Comparison of ENCODE assay signal across 8 cellular contexts in genomic region chr19:17075035-17075859, GRCh38. TPM values are rescaled to one million over a fixed set of nuclear protein-coding genes. Genes with fewer than 3 reads are reported as not detected.
DNase-seq lines count a peak whose midpoint lies in the region; ATAC-seq and TF ChIP-seq lines count a peak whose summit lies in the region.

TSS of gene HAUS8 (minus strand) at chr19:17075452. CDS start at chr19:17075422, 30 bp downstream.
TSS of gene MYO9B (plus strand) at chr19:17075777. CDS start at chr19:17101718, 25,941 bp downstream.

- WGBS in smooth muscle cell (ENCODE audit: low lambda C conversion rate), result under 1% methylated on average over 58 of the region's 101 CpGs

- peaks cover 34% of the 10 kb centered on the region for H4K20me1 ChIP-seq in smooth muscle cell (ENCODE audit: low read depth)

- H3K4me1 ChIP-seq in smooth muscle cell (ENCODE audit: low read depth), result peaks cover 31% of the 10 kb centered on the region

- peaks cover 50% of the 10 kb centered on the region for H3K79me2 ChIP-seq in smooth muscle cell (ENCODE audit: low read depth)

- peak within 1 kb of the TSS; percentile 97 for H3K27ac Mint-ChIP-seq in activated B cell treated with CpG ODN at 0.5 μM for 24 hours

- H3K36me3 ChIP-seq in smooth muscle cell (ENCODE audit: low read depth), result no peaks in the 10 kb centered on the region

- H3K4me2 ChIP-seq in smooth muscle cell, result peak within 1 kb of the TSS; percentile 94

- H3F3A ChIP-seq in smooth muscle cell (ENCODE audit: low read depth), result peaks cover 11% of the 10 kb centered on the region

- TF ChIP-seq CTCF in AG09309 (IDR thresholded peaks at IDR 0.05; ENCODE audit: control insufficient read depth, insufficient read depth, low read depth, low read length, missing control alignments) (no peak), activated B cell treated with CpG ODN at 0.5 μM for 24 hours (IDR thresholded peaks at IDR 0.05) (no peak), smooth muscle cell (IDR thresholded peaks at IDR 0.05; ENCODE audit: borderline replicate concordance, insufficient read depth, poor library complexity, severe bottlenecking) (no peak)

- H3K4me1 Mint-ChIP-seq in activated B cell treated with CpG ODN at 0.5 μM for 24 hours, result peaks cover 75% of the 10 kb centered on the region

- POLR2A ChIA-PET in activated B cell treated with CpG ODN at 0.5 μM for 24 hours (lab: Charles Lee), result interaction anchor here (0.5 to 2.4 kb wide), 25 partner anchors 10 to 416 kb away, joined by 3 to 17 read pairs (median 5); partner anchors contain the start of genes GTPBP3, OCEL1 and USE1

- ATAC-seq in GM19025 (IDR thresholded peaks at IDR 0.05; ENCODE audit: low read depth, unreplicated experiment) (peak; percentile 76), HG03280 (IDR thresholded peaks at IDR 0.05; ENCODE audit: unreplicated experiment) (peak; percentile 78), activated B cell treated with CpG ODN at 0.5 μM for 24 hours (ENCODE audit: low read depth) (peak; percentile 87)

- H3K4me3 ChIP-seq in AG09309 (ENCODE audit: control insufficient read depth, low read depth, low read length) (peak within 1 kb of the TSS; percentile 95), smooth muscle cell (peak within 1 kb of the TSS; percentile 94)

- H3K27ac ChIP-seq in caudate nucleus (ENCODE audit: low read depth, low read length), result peak within 1 kb of the TSS; percentile 77
- peak within 1 kb of the TSS; percentile 98 for H3K27ac ChIP-seq in smooth muscle cell (ENCODE audit: low read depth)

- no peaks in the 10 kb centered on the region for H3K27me3 ChIP-seq in smooth muscle cell (ENCODE audit: low read depth)

- CTCF ChIA-PET in activated B cell treated with CpG ODN at 0.5 μM for 24 hours (lab: Charles Lee), result interaction anchor here (0.6 to 2.3 kb wide), 5 partner anchors 51 to 191 kb away, joined by 3 to 9 read pairs (median 5); no protein-coding TSS in a partner anchor

- H3K9me3 Mint-ChIP-seq in activated B cell treated with CpG ODN at 0.5 μM for 24 hours, result no peaks in the 10 kb centered on the region

- no peaks in the 10 kb centered on the region for H3K27me3 Mint-ChIP-seq in activated B cell treated with CpG ODN at 0.5 μM for 24 hours

- DNase-seq in AG09309 (ENCODE audit: low read depth), result peak; percentile 100
- peak; percentile 87 for DNase-seq in NCI-H345 treated with DMSO at 0.1 percent for 48 hours (lab: John Stamatoyannopoulos, UW; ENCODE audit: unreplicated experiment)
- DNase-seq in activated B cell treated with CpG ODN at 0.5 μM for 24 hours, result peak; percentile 98
- DNase-seq in caudate nucleus (lab: John Stamatoyannopoulos, UW), result peak; percentile 67 to 100 (median 98)
- peak; percentile 97 for DNase-seq in iPS-NIHi7 (ENCODE audit: extremely low spot score)
- DNase-seq in smooth muscle cell (lab: John Stamatoyannopoulos, UW; ENCODE audit: unreplicated experiment), result peak; percentile 94

- H3K9me3 ChIP-seq in smooth muscle cell (replicated peaks; ENCODE audit: low read depth), result no peaks in the 10 kb centered on the region

- H3K36me3 Mint-ChIP-seq in activated B cell treated with CpG ODN at 0.5 μM for 24 hours (ENCODE audit: low read depth), result peaks cover 38% of the 10 kb centered on the region

- H2AFZ ChIP-seq in smooth muscle cell (ENCODE audit: low read depth), result peak within 1 kb of the TSS; percentile 69

- peak within 1 kb of the TSS; percentile 91 for H3K9ac ChIP-seq in smooth muscle cell (ENCODE audit: low read depth)

- H3K4me3 Mint-ChIP-seq in activated B cell treated with CpG ODN at 0.5 μM for 24 hours, result peak within 1 kb of the TSS; percentile 99

- intact Hi-C loops in activated B cell treated with CpG ODN at 0.5 μM for 24 hours (cut with micrococcal nuclease), result loop anchor here (1.0 to 5.0 kb wide), 11 partner anchors 15 to 391 kb away; partner anchors contain the start of genes BABAM1, CCDC194 and OCEL1

RNA-seq across cellular contexts. Expression of gene HAUS8, which starts in this region (rescaled TPM):
- total RNA-seq in activated B cell treated with CpG ODN at 0.5 μM for 24 hours (15.8 and 17.8 TPM in 2 replicates), smooth muscle cell (3.3 and 7.4 TPM in 2 replicates)
- 6.3 and 8.5 TPM in 2 replicates for polyA plus RNA-seq in smooth muscle cell

RNA-seq across cellular contexts. Expression of gene MYO9B, which starts in this region (rescaled TPM):
- total RNA-seq in activated B cell treated with CpG ODN at 0.5 μM for 24 hours (217 and 239 TPM in 2 replicates), smooth muscle cell (44.6 and 48.7 TPM in 2 replicates)
- 46.6 and 49.4 TPM in 2 replicates for polyA plus RNA-seq in smooth muscle cell

Comparison
In these comparisons a context has a peak if more than half of its experiments do, and no peak if none do; other contexts are left out.
1. Peak in every context shown above with its lines: DNase-seq, ATAC-seq, H3K4me3 ChIP-seq and H3K27ac ChIP-seq.